ENCODE assay signal across 15 cellular contexts in genomic region chr2:65834062-65834461, GRCh38.
A peak's percentile ranks its signal among the peaks of the same experiment; 100 is the strongest.
DNase-seq lines count a peak whose midpoint lies in the region; ATAC-seq, FAIRE-seq and TF ChIP-seq lines count a peak whose summit lies in the region.
"Had no signal": no experiment of that assay in that cellular context is flagged by ENCODE, and none has a peak within 500 bp of the region (broad histone marks: within the 10 kb centered on the region; RNA-seq: fewer than 3 reads in every experiment).

No MANE protein-coding gene starts in this region.

- H2BK120ac ChIP-seq in H9 (ENCODE audit: low read depth, low read length, poor library complexity, severe bottlenecking) = no peak overlapping the region
- H2BK120ac ChIP-seq in H1 (replicated peaks; ENCODE audit: low read depth, low read length) = no peak overlapping the region

- H2AFZ ChIP-seq in H9 (ENCODE audit: low read length) (no peak overlapping the region), H1 (ENCODE audit: low read length) (peak overlapping the region; percentile 99), neural progenitor cell (replicated peaks) (peak overlapping the region; percentile 51)

- no peak for ATAC-seq in GM18502 (IDR thresholded peaks at IDR 0.05; ENCODE audit: poor library complexity, unreplicated experiment)
- no peak for ATAC-seq in GM21381 (IDR thresholded peaks at IDR 0.05; ENCODE audit: unreplicated experiment)
- ATAC-seq: CD8-positive, alpha-beta T cell had no signal

- H3K23me2 ChIP-seq in H9 (ENCODE audit: insufficient read length, low read depth, low read length, poor library complexity, severe bottlenecking) (no peaks in the 10 kb centered on the region), H1 (ENCODE audit: low read depth, low read length) (no peaks in the 10 kb centered on the region)

- peaks cover 9% of the 10 kb centered on the region for H3F3A ChIP-seq in neural progenitor cell (ENCODE audit: low read depth)

- H3K9ac ChIP-seq in H9 (ENCODE audit: extremely low read depth, insufficient read length, low read length) (no peak overlapping the region), H1 (replicated peaks in 1 of 4; ENCODE audit: extremely low read depth in 1 of 4, low read depth in 3 of 4, low read length in 3 of 4) (no peak overlapping the region), iPS-15b (ENCODE audit: low read depth, low read length) (no peak overlapping the region), neural progenitor cell (no peak overlapping the region)
- H3K9ac ChIP-seq: BLaER1 treated with 17β-estradiol and CSF1 and Interleukin-3, amounts not matched to agents 10 nM and 100 nM had no signal

- H3K4ac ChIP-seq in H9 (ENCODE audit: low read depth, low read length) = no peak overlapping the region
- no peak overlapping the region for H3K4ac ChIP-seq in H1 (replicated peaks; ENCODE audit: insufficient read length, low read depth, low read length)

- no CpG with 5 or more reads among the region's 6 CpGs for WGBS in H9 (ENCODE audit: extremely low coverage, insufficient read length, low lambda C conversion rate)
- 54% methylated on average over 6 of the region's 6 CpGs; no CpG with 5 or more reads in 1 of the 2 experiments for WGBS in H1 (ENCODE audit: extremely low coverage in 1 of 2, insufficient coverage in 1 of 2, insufficient read length in 1 of 2, insufficient replicate concordance in 2 of 2, low coverage in 1 of 2, low lambda C conversion rate in 2 of 2, missing lambda C conversion rate in 1 of 2), 2 experiments

- H3K27me3 ChIP-seq in H9 (ENCODE audit: insufficient read depth, low read length) (no peaks in the 10 kb centered on the region), H1 (replicated peaks in 1 of 4; ENCODE audit: control insufficient read depth in 3 of 4, extremely low read depth in 1 of 4, insufficient read depth in 3 of 4, low read length in 3 of 4) (no peaks in the 10 kb centered on the region), iPS-15b (ENCODE audit: control insufficient read depth, insufficient read depth, low read length) (no peaks in the 10 kb centered on the region), neural progenitor cell (no peaks in the 10 kb centered on the region)
- H3K27me3 ChIP-seq: BLaER1 treated with 17β-estradiol and CSF1 and Interleukin-3, amounts not matched to agents 10 nM and 100 nM had no signal

- no peaks in the 10 kb centered on the region for H4K20me1 ChIP-seq in H9 (ENCODE audit: control insufficient read depth, insufficient read depth, insufficient read length)
- H4K20me1 ChIP-seq in H1 (replicated peaks in 1 of 2; ENCODE audit: control insufficient read depth in 1 of 2, insufficient read depth in 2 of 2, low read length in 2 of 2) = no peaks in the 10 kb centered on the region
- H4K20me1 ChIP-seq in neural progenitor cell (ENCODE audit: low read depth) = no peaks in the 10 kb centered on the region
- H4K20me1 ChIP-seq: BLaER1 treated with 17β-estradiol and CSF1 and Interleukin-3, amounts not matched to agents 10 nM and 100 nM had no signal

- H4K5ac ChIP-seq in H9 (ENCODE audit: insufficient read length, low read depth, low read length) (no peak overlapping the region), H1 (ENCODE audit: insufficient read length, low read depth, low read length) (no peak overlapping the region)

- H4K91ac ChIP-seq in H9 (ENCODE audit: insufficient read length, low read depth, low read length) (no peak overlapping the region), H1 (replicated peaks; ENCODE audit: insufficient read length, low read length) (no peak overlapping the region)

- H3K9me3 Mint-ChIP-seq in H9 (no peaks in the 10 kb centered on the region), neural progenitor cell (no peaks in the 10 kb centered on the region)
- H3K9me3 Mint-ChIP-seq: CD8-positive, alpha-beta T cell had no signal

- TF ChIP-seq POLR2A in H1 (IDR thresholded peaks at IDR 0.05; ENCODE audit: control extremely low read depth in 1 of 2, low read depth in 2 of 2, low read length in 2 of 2) = no peak

- TF ChIP-seq RAD21 in H1 (IDR thresholded peaks at IDR 0.05 in 1 of 2, conservative IDR thresholded peaks at IDR 0.05 in 1 of 2; ENCODE audit: low read depth in 2 of 2, low read length in 2 of 2) = no peak

- CTCF ChIA-PET in H1 (lab: Charles Lee; ENCODE audit: partially characterized antibody) = no interaction called here

- TF ChIP-seq EP300 in H1 (IDR thresholded peaks at IDR 0.05; ENCODE audit: borderline replicate concordance in 1 of 2, low read depth in 2 of 2, low read length in 2 of 2) = no peak

- H3K4me1 ChIP-seq in H9 (ENCODE audit: insufficient read depth, low read length) (peaks cover 2% of the 10 kb centered on the region; the same call in 1 of the 2 replicates), H1 (replicated peaks in 1 of 4; ENCODE audit: control insufficient read depth in 3 of 4, insufficient read depth in 4 of 4, low read length in 3 of 4) (peaks cover 0 to 9% (median 4%) of the 10 kb centered on the region in 4 experiments; a peak in 5 of 7 replicates), iPS-15b (ENCODE audit: control insufficient read depth, insufficient read depth, low read length) (peaks cover 7% of the 10 kb centered on the region), neural progenitor cell (peaks cover 22% of the 10 kb centered on the region)
- H3K4me1 ChIP-seq: BLaER1 treated with 17β-estradiol and CSF1 and Interleukin-3, amounts not matched to agents 10 nM and 100 nM had no signal

- H3K4me3 Mint-ChIP-seq in H9 (no peak overlapping the region), neural progenitor cell (no peak overlapping the region)
- H3K4me3 Mint-ChIP-seq: B cell; CD8-positive, alpha-beta T cell had no signal

- no peak overlapping the region for H3T11ph ChIP-seq in H9 (ENCODE audit: low read length)

- no peak overlapping the region; a peak in 1 of 8 replicates for H3K4me3 ChIP-seq in H1 (ENCODE audit: extremely low read depth in 1 of 4, insufficient read depth in 2 of 4, low read depth in 3 of 4, low read length in 4 of 4)
- peak overlapping the region; percentile 6 for H3K4me3 ChIP-seq in iPS-15b (ENCODE audit: low read depth, low read length)
- no peak overlapping the region for H3K4me3 ChIP-seq in neural progenitor cell
- H3K4me3 ChIP-seq: BLaER1 treated with 17β-estradiol and CSF1 and Interleukin-3, amounts not matched to agents 10 nM and 100 nM had no signal

- H3K18ac ChIP-seq in H9 (ENCODE audit: insufficient read length, low read depth, low read length) = no peak overlapping the region
- H3K18ac ChIP-seq in H1 (ENCODE audit: extremely low read depth, low read length) = peak overlapping the region; percentile 28; the same call in 1 of the 2 replicates

- no peak overlapping the region; the same call in 1 of the 2 replicates for H3K14ac ChIP-seq in H9 (ENCODE audit: insufficient read depth, low read length)
- H3K14ac ChIP-seq in H1 (ENCODE audit: insufficient read length) = no peak overlapping the region

- no peaks in the 10 kb centered on the region for H3K27me3 Mint-ChIP-seq in H9 (ENCODE audit: low read depth)
- no peaks in the 10 kb centered on the region for H3K27me3 Mint-ChIP-seq in neural progenitor cell (ENCODE audit: insufficient read depth, low read depth)

- H3K36me3 ChIP-seq in H1 (ENCODE audit: control insufficient read depth in 2 of 4, insufficient read depth in 4 of 4, low read length in 3 of 4) (no peaks in the 10 kb centered on the region), iPS-15b (ENCODE audit: control insufficient read depth, insufficient read depth, low read length) (no peaks in the 10 kb centered on the region), neural progenitor cell (no peaks in the 10 kb centered on the region)
- H3K36me3 ChIP-seq: BLaER1 treated with 17β-estradiol and CSF1 and Interleukin-3, amounts not matched to agents 10 nM and 100 nM had no signal

- H3K4me2 ChIP-seq in H9 (ENCODE audit: insufficient read depth, insufficient read length, low read length) (no peak overlapping the region), H1 (ENCODE audit: insufficient read depth in 1 of 2, low read depth in 2 of 2, low read length in 2 of 2) (peak overlapping the region; percentile 31 to 38; a peak in 1 of 4 replicates), neural progenitor cell (peak overlapping the region; percentile 60)
- H3K4me2 ChIP-seq: BLaER1 treated with 17β-estradiol and CSF1 and Interleukin-3, amounts not matched to agents 10 nM and 100 nM had no signal

- no peak overlapping the region for H2BK5ac ChIP-seq in H9 (ENCODE audit: insufficient read length, low read length)
- no peak overlapping the region for H2BK5ac ChIP-seq in H1 (ENCODE audit: low read depth, low read length)

- FAIRE-seq in H1 (lab: Jason Lieb, UNC) = no peak
- FAIRE-seq: H54 had no signal

- POLR2A ChIA-PET in H1 (lab: Charles Lee; ENCODE audit: partially characterized antibody) = no interaction called here

- no peak overlapping the region for H3K23ac ChIP-seq in H9 (ENCODE audit: insufficient read length, low read depth, low read length)
- H3K23ac ChIP-seq in H1 (ENCODE audit: insufficient read length) = no peak overlapping the region

- no peak overlapping the region for H2BK20ac ChIP-seq in H9 (ENCODE audit: low read depth, low read length, poor library complexity, severe bottlenecking)
- H2BK20ac ChIP-seq in H1 (ENCODE audit: low read length) = no peak overlapping the region

- H3K9me3 ChIP-seq in H9 (ENCODE audit: control insufficient read depth, low read depth, low read length) = no peaks in the 10 kb centered on the region
- no peaks in the 10 kb centered on the region for H3K9me3 ChIP-seq in H1 (ENCODE audit: insufficient read depth in 2 of 2, low read depth in 1 of 2, low read length in 1 of 2)
- H3K9me3 ChIP-seq in iPS-15b (ENCODE audit: control insufficient read depth, insufficient read depth, low read length) = no peaks in the 10 kb centered on the region
- no peaks in the 10 kb centered on the region for H3K9me3 ChIP-seq in neural progenitor cell (ENCODE audit: low read depth)
- H3K9me3 ChIP-seq: BLaER1 treated with 17β-estradiol and CSF1 and Interleukin-3, amounts not matched to agents 10 nM and 100 nM had no signal

- H3K27ac ChIP-seq in H9 (ENCODE audit: insufficient read length, low read depth, low read length) (no peak overlapping the region), H1 (ENCODE audit: low read depth, low read length) (no peak overlapping the region), neural progenitor cell (no peak overlapping the region)
- H3K27ac ChIP-seq: BLaER1 treated with 17β-estradiol and CSF1 and Interleukin-3, amounts not matched to agents 10 nM and 100 nM; HL-60 had no signal

- TF ChIP-seq CTCF in H9 (conservative IDR thresholded peaks at IDR 0.05) (no peak), H1 (IDR thresholded peaks at IDR 0.05; ENCODE audit: control extremely low read depth in 1 of 3, insufficient read depth in 1 of 3, low read depth in 1 of 3, low read length in 3 of 3) (no peak), neural progenitor cell (IDR thresholded peaks at IDR 0.05) (no peak)

- H3K79me1 ChIP-seq in H9 (ENCODE audit: insufficient read depth, low read depth, low read length, poor library complexity, severe bottlenecking) (no peaks in the 10 kb centered on the region), H1 (ENCODE audit: low read depth, low read length) (no peaks in the 10 kb centered on the region)

- H3K36me3 Mint-ChIP-seq in H9 (ENCODE audit: insufficient read depth in 1 of 3, low read depth in 3 of 3) (no peaks in the 10 kb centered on the region), neural progenitor cell (no peaks in the 10 kb centered on the region)
- H3K36me3 Mint-ChIP-seq: CD8-positive, alpha-beta T cell had no signal

- DNase-seq in H9 = peak; percentile 31
- DNase-seq in H1 (ENCODE audit: low read depth in 1 of 2, low spot score in 2 of 2) = peak in 1 of 2 experiments; percentile 52
- no peak for DNase-seq in neural progenitor cell (ENCODE audit: low spot score)
- DNase-seq in globus pallidus (ENCODE audit: low spot score) = no peak
- DNase-seq in NCI-H1048 (lab: John Stamatoyannopoulos, UW) = no peak
- DNase-seq: Calu3; CD8-positive, alpha-beta T cell; GF-D8 had no signal

- H3K4me1 Mint-ChIP-seq in H9 = peaks cover 14 to 21% of the 10 kb centered on the region in 2 experiments
- peaks cover 21% of the 10 kb centered on the region for H3K4me1 Mint-ChIP-seq in neural progenitor cell
- H3K4me1 Mint-ChIP-seq: B cell had no signal

- H3K27ac Mint-ChIP-seq in H9 = no peak overlapping the region; a peak in 1 of 7 replicates
- no peak overlapping the region for H3K27ac Mint-ChIP-seq in neural progenitor cell
- H3K27ac Mint-ChIP-seq: B cell; CD8-positive, alpha-beta T cell had no signal

- H2AK5ac ChIP-seq in H9 (ENCODE audit: insufficient read length, low read length) = no peak overlapping the region
- H2AK5ac ChIP-seq in H1 (ENCODE audit: low read depth, low read length) = no peak overlapping the region

- H2BK15ac ChIP-seq in H9 (ENCODE audit: low read depth, low read length) (no peak overlapping the region), H1 (ENCODE audit: low read length) (no peak overlapping the region)

- H4K8ac ChIP-seq in H9 (replicated peaks; ENCODE audit: insufficient read length, low read depth, low read length) (no peak overlapping the region), H1 (ENCODE audit: extremely low read depth, insufficient read depth, low read length) (no peak overlapping the region)

- H3K79me2 ChIP-seq in H9 (ENCODE audit: insufficient read depth, low read length) (no peaks in the 10 kb centered on the region), H1 (ENCODE audit: control insufficient read depth in 1 of 2, insufficient read depth in 2 of 2, low read length in 2 of 2) (no peaks in the 10 kb centered on the region), neural progenitor cell (ENCODE audit: low read depth) (no peaks in the 10 kb centered on the region)

- H2BK12ac ChIP-seq in H9 (ENCODE audit: insufficient read length, low read depth, low read length) (no peak overlapping the region), H1 (ENCODE audit: low read depth, low read length) (no peak overlapping the region)

- H3K56ac ChIP-seq in H9 (ENCODE audit: insufficient read length, low read depth, low read length) (no peak overlapping the region), H1 (replicated peaks; ENCODE audit: insufficient read length, low read depth, low read length) (no peak overlapping the region)
